In the genomic region with DNA sequence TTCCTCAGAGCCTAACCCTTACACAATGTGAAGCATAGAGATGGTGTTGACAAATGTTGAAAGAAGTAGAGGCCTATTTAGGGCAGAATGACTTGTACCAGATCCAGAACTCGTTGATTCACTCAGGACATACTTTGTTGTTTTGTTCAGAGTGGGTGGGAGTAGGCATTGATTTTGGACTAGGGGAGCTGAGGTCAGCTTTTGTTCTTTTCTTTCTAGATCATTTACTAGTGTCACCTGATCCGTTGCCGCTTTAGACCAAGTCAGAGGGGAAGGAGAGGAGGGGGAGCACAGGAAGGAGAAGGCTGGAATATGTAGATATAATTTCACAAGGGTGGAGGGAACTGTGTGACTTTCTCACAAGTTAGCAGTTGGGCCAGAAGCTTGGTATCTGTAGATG, we compare ENCODE assay signal across 12 cellular contexts.
DNase-seq lines count a peak whose midpoint lies in the region; ATAC-seq, FAIRE-seq and TF ChIP-seq lines count a peak whose summit lies in the region.
"Had no signal": no experiment of that assay in that cellular context is flagged by ENCODE, and none has a peak within 500 bp of the region (broad histone marks: within the 10 kb centered on the region; RNA-seq: fewer than 3 reads in every experiment).

No MANE protein-coding gene starts in this region.

- no peaks in the 10 kb centered on the region for H3K79me1 ChIP-seq in mesenchymal stem cell (replicated peaks; ENCODE audit: low read length, poor library complexity, severe bottlenecking)

- H2BK12ac ChIP-seq in mesenchymal stem cell (ENCODE audit: low read length in 2 of 2), result no peak overlapping the region

- no peaks in the 10 kb centered on the region for H3F3A ChIP-seq in MM.1S (ENCODE audit: insufficient read depth, low read length)

- ATAC-seq in HepG2, result no peak; the same call in 1 of the 3 replicates
- no peak for ATAC-seq in right lobe of liver
- no peak for ATAC-seq in GM21390 (IDR thresholded peaks at IDR 0.05; ENCODE audit: unreplicated experiment)

- peaks cover 7% of the 10 kb centered on the region for H3K79me2 ChIP-seq in HepG2 (ENCODE audit: insufficient read depth, low read length)
- H3K79me2 ChIP-seq in MM.1S (ENCODE audit: low read length), result no peaks in the 10 kb centered on the region

- no peak overlapping the region for H3K14ac ChIP-seq in mesenchymal stem cell (ENCODE audit: low read length in 2 of 2)

- in situ Hi-C loops in HepG2 (cut with HindIII; ENCODE audit: extremely low pct_ligation_motif_present, low pct_unique_long_range_greater_than_20kb) (no loop called here), brain microvascular endothelial cell (cut with HindIII; ENCODE audit: low pct_ligation_motif_present, low sequenced_read_pairs) (no loop called here)

- no peak overlapping the region for H2BK15ac ChIP-seq in mesenchymal stem cell (ENCODE audit: low read depth, poor library complexity, severe bottlenecking)

- no peak overlapping the region for H2BK120ac ChIP-seq in mesenchymal stem cell (ENCODE audit: low read depth, low read length)

- POLR2A ChIA-PET in HepG2 (lab: Yijun Ruan, JAX), result no interaction called here

- intact Hi-C loops in HepG2 (cut with micrococcal nuclease; ENCODE audit: unreplicated experiment) (no loop called here), right lobe of liver (cut with DNase I) (no loop called here)

- H3K27me3 Mint-ChIP-seq in endodermal cell (ENCODE audit: insufficient read depth), result no peaks in the 10 kb centered on the region

- BruUV-seq in HepG2 (replicated peaks; lab: Mats Ljungman, UMichigan), result no TSS peak

- no peak overlapping the region for H3K18ac ChIP-seq in mesenchymal stem cell (ENCODE audit: low read depth in 1 of 2, low read length in 2 of 2)

- no peaks in the 10 kb centered on the region for H3K9me2 ChIP-seq in MM.1S (replicated peaks; ENCODE audit: insufficient read depth, low read length)

- H3K27ac Mint-ChIP-seq in endodermal cell, result peak overlapping the region; percentile 16

- H4K20me1 ChIP-seq in HepG2 (ENCODE audit: insufficient read depth, low read length) (peaks cover 51% of the 10 kb centered on the region), MM.1S (ENCODE audit: insufficient read depth, low read length) (no peaks in the 10 kb centered on the region)

- H3K9ac ChIP-seq in HepG2 (ENCODE audit: insufficient read depth, low read depth, low read length) (no peak overlapping the region), endodermal cell (ENCODE audit: extremely low read depth, low read length, poor library complexity, severe bottlenecking) (no peak overlapping the region), mesenchymal stem cell (ENCODE audit: low read length) (peak overlapping the region; percentile 4), MM.1S (ENCODE audit: low read length) (no peak overlapping the region)

- no peak overlapping the region for H3K4ac ChIP-seq in mesenchymal stem cell (ENCODE audit: low read depth in 1 of 2, low read length in 2 of 2)

- H3K4me3 ChIP-seq in HepG2 (replicated peaks in 1 of 3; ENCODE audit: insufficient read depth in 1 of 3, low read depth in 2 of 3, low read length in 3 of 3) (no peak overlapping the region), right lobe of liver (no peak overlapping the region), endodermal cell (ENCODE audit: low read length) (no peak overlapping the region), mesenchymal stem cell (ENCODE audit: insufficient read depth in 1 of 2, low read depth in 1 of 2, low read length in 2 of 2) (no peak overlapping the region), MM.1S (ENCODE audit: low read length) (no peak overlapping the region), brain microvascular endothelial cell (ENCODE audit: low read depth, low read length) (no peak overlapping the region)

- TF ChIP-seq CTCF in HepG2 (CRISPR knock-in tag; IDR thresholded peaks at IDR 0.05) (no peak), right lobe of liver (IDR thresholded peaks at IDR 0.05) (no peak), endodermal cell (conservative IDR thresholded peaks at IDR 0.05) (no peak), MM.1S (IDR thresholded peaks at IDR 0.05; ENCODE audit: low read length) (no peak), brain microvascular endothelial cell (IDR thresholded peaks at IDR 0.05; ENCODE audit: low read depth, low read length, missing control alignments) (no peak)

- H3K23ac ChIP-seq in mesenchymal stem cell (ENCODE audit: low read length in 2 of 2), result no peak overlapping the region

- H3K27me3 ChIP-seq in HepG2 (ENCODE audit: control insufficient read depth in 1 of 2, insufficient read depth in 2 of 2, low read length in 2 of 2) (no peaks in the 10 kb centered on the region), right lobe of liver (no peaks in the 10 kb centered on the region), endodermal cell (ENCODE audit: control insufficient read depth, insufficient read depth, low read length, poor library complexity, severe bottlenecking) (no peaks in the 10 kb centered on the region), mesenchymal stem cell (ENCODE audit: control insufficient read depth in 1 of 2, insufficient read depth in 1 of 2, low read length in 2 of 2) (peaks cover 0 to 20% of the 10 kb centered on the region in 2 experiments), MM.1S (replicated peaks; ENCODE audit: insufficient read depth, low read length) (no peaks in the 10 kb centered on the region), brain microvascular endothelial cell (replicated peaks) (no peaks in the 10 kb centered on the region)

- 93% methylated on average over 2 of the region's 3 CpGs for WGBS in HepG2 (ENCODE audit: low lambda C conversion rate)
- 16% methylated on average over 3 of the region's 3 CpGs for WGBS in right lobe of liver (ENCODE audit: insufficient coverage, low coverage, low lambda C conversion rate, missing lambda C conversion rate)
- 47% methylated on average over 3 of the region's 3 CpGs; no CpG with 5 or more reads in 1 of the 2 experiments for WGBS in endodermal cell (ENCODE audit: insufficient coverage in 1 of 2, insufficient read length in 1 of 2), 2 experiments
- WGBS in mesenchymal stem cell, result 73% methylated on average over 3 of the region's 3 CpGs

- H3K27ac ChIP-seq in HepG2 (ENCODE audit: extremely low read length, insufficient read depth, low read length), result no peak overlapping the region
- H3K27ac ChIP-seq in right lobe of liver, result no peak overlapping the region
- H3K27ac ChIP-seq in endodermal cell (ENCODE audit: low read depth, low read length), result peak overlapping the region; percentile 53
- H3K27ac ChIP-seq in mesenchymal stem cell (ENCODE audit: low read length, poor library complexity, severe bottlenecking), result no peak overlapping the region
- H3K27ac ChIP-seq in MM.1S (ENCODE audit: low read length), result no peak overlapping the region
- no peak overlapping the region for H3K27ac ChIP-seq in brain microvascular endothelial cell

- CTCF ChIA-PET in HepG2 (lab: Yijun Ruan, JAX; ENCODE audit: low intra/inter-chr PET ratio, low total read pairs), result no interaction called here

- TF ChIP-seq EP300 in HepG2 (IDR thresholded peaks at IDR 0.05; ENCODE audit: low read depth in 2 of 2, low read length in 2 of 2) (no peak), HepG2 (CRISPR knock-in tag; IDR thresholded peaks at IDR 0.05; ENCODE audit: borderline replicate concordance) (no peak)

- H3K9me3 Mint-ChIP-seq in endodermal cell, result no peaks in the 10 kb centered on the region

- no peak for FAIRE-seq in HepG2 (lab: Jason Lieb, UNC)

- 0 out of 4 replicates have a peak, but pooled peaks of 1 of the 2 experiments have one; percentile 17 for TF ChIP-seq POLR2A in HepG2 (IDR thresholded peaks at IDR 0.05; ENCODE audit: insufficient read depth in 1 of 2, low read depth in 2 of 2, low read length in 2 of 2)
- no peak for TF ChIP-seq POLR2A in right lobe of liver (IDR thresholded peaks at IDR 0.05)

- H4K8ac ChIP-seq in mesenchymal stem cell (ENCODE audit: low read length), result no peak overlapping the region

- H3K36me3 Mint-ChIP-seq in endodermal cell (ENCODE audit: low read depth), result peaks cover 6% of the 10 kb centered on the region

- H2BK5ac ChIP-seq in mesenchymal stem cell (ENCODE audit: low read depth, low read length, poor library complexity, severe bottlenecking), result no peak overlapping the region

- peaks cover 48% of the 10 kb centered on the region for H3K4me1 Mint-ChIP-seq in endodermal cell

- no peak overlapping the region for H2AK5ac ChIP-seq in mesenchymal stem cell (ENCODE audit: low read length, severe bottlenecking)

- DNase-seq in HepG2 (ENCODE audit: low spot score), result no peak
- DNase-seq in right lobe of liver, result no peak
- DNase-seq in endodermal cell, result no peak
- DNase-seq in mesenchymal stem cell, result no peak
- no peak for DNase-seq in MM.1S
- no peak for DNase-seq in brain microvascular endothelial cell
- DNase-seq in dedifferentiated amniotic fluid mesenchymal stem cell (ENCODE audit: extremely low spot score), result no peak
- DNase-seq: C1 segment of cervical spinal cord, H7, NCI-H1436 treated with DMSO at 0.1 percent for 48 hours, NCI-H2081 had no signal

- H3K4me3 Mint-ChIP-seq in endodermal cell, result no peak overlapping the region

- peaks cover 7 to 61% of the 10 kb centered on the region in 2 experiments for H3K36me3 ChIP-seq in HepG2 (replicated peaks in 1 of 2; ENCODE audit: control insufficient read depth in 1 of 2, insufficient read depth in 2 of 2, low read length in 2 of 2)
- H3K36me3 ChIP-seq in right lobe of liver, result no peaks in the 10 kb centered on the region
- H3K36me3 ChIP-seq in endodermal cell (ENCODE audit: control insufficient read depth, insufficient read depth, low read length), result no peaks in the 10 kb centered on the region
- H3K36me3 ChIP-seq in mesenchymal stem cell (ENCODE audit: control insufficient read depth in 1 of 2, insufficient read depth in 2 of 2, low read depth in 1 of 2, low read length in 2 of 2), result no peaks in the 10 kb centered on the region
- no peaks in the 10 kb centered on the region for H3K36me3 ChIP-seq in MM.1S (replicated peaks; ENCODE audit: insufficient read depth, low read length)
- H3K36me3 ChIP-seq in brain microvascular endothelial cell (replicated peaks), result no peaks in the 10 kb centered on the region

- H3K9me3 ChIP-seq in HepG2 (ENCODE audit: low read length) (no peaks in the 10 kb centered on the region), right lobe of liver (no peaks in the 10 kb centered on the region), endodermal cell (ENCODE audit: control insufficient read depth, low read length) (no peaks in the 10 kb centered on the region), mesenchymal stem cell (ENCODE audit: control insufficient read depth, low read length) (no peaks in the 10 kb centered on the region), MM.1S (replicated peaks; ENCODE audit: insufficient read depth, low read length) (no peaks in the 10 kb centered on the region)

- H4K91ac ChIP-seq in mesenchymal stem cell (ENCODE audit: low read length), result no peak overlapping the region

- no peak overlapping the region for H3K4me2 ChIP-seq in HepG2 (ENCODE audit: low read depth, low read length)
- no peak overlapping the region for H3K4me2 ChIP-seq in mesenchymal stem cell (ENCODE audit: low read length, poor library complexity, severe bottlenecking)
- no peak overlapping the region for H3K4me2 ChIP-seq in MM.1S (ENCODE audit: low read depth, low read length)

- TF ChIP-seq RAD21 in HepG2 (CRISPR knock-in tag; IDR thresholded peaks at IDR 0.05), result no peak

- no peaks in the 10 kb centered on the region for H3K4me1 ChIP-seq in HepG2 (ENCODE audit: insufficient read depth, low read length)
- H3K4me1 ChIP-seq in right lobe of liver, result no peaks in the 10 kb centered on the region
- H3K4me1 ChIP-seq in endodermal cell (ENCODE audit: control insufficient read depth, insufficient read depth, low read length), result peaks cover 4% of the 10 kb centered on the region
- H3K4me1 ChIP-seq in mesenchymal stem cell (ENCODE audit: control insufficient read depth, insufficient read depth, low read depth, low read length), result peaks cover 1% of the 10 kb centered on the region
- H3K4me1 ChIP-seq in MM.1S (ENCODE audit: low read length), result no peaks in the 10 kb centered on the region

- H2AFZ ChIP-seq in HepG2 (ENCODE audit: low read length) (no peak overlapping the region), mesenchymal stem cell (ENCODE audit: low read depth, low read length) (no peak overlapping the region), MM.1S (ENCODE audit: low read length) (no peak overlapping the region)
